In genomic region chrX:47234583-47234982, GRCh38 we compare ENCODE assay signal across 8 cellular contexts. TPM values are rescaled to one million over a fixed set of nuclear protein-coding genes. Genes with fewer than 3 reads are reported as not detected.
DNase-seq lines count a peak whose midpoint lies in the region; ATAC-seq and TF ChIP-seq lines count a peak whose summit lies in the region.

No MANE protein-coding gene starts in this region.

- H3K27me3 ChIP-seq in GM06990 (replicated peaks; ENCODE audit: control insufficient read depth, insufficient read depth, low read length) (no peaks in the 10 kb centered on the region), RWPE2 (ENCODE audit: insufficient read depth, poor library complexity, severe bottlenecking) (no peaks in the 10 kb centered on the region), esophagus muscularis mucosa (no peaks in the 10 kb centered on the region)

- H3K4me1 ChIP-seq in RWPE2 (ENCODE audit: insufficient read depth, poor library complexity, severe bottlenecking) (peaks cover 3% of the 10 kb centered on the region), esophagus muscularis mucosa (peaks cover 0 to 30% (median 16%) of the 10 kb centered on the region in 4 donors)

- H3K27ac ChIP-seq in RWPE2 (ENCODE audit: poor library complexity, severe bottlenecking) (no peak overlapping the region), esophagus muscularis mucosa (replicated peaks in 1 of 4) (peak overlapping the region; percentile 89 to 96 (median 92))

- 52% methylated on average over 3 of the region's 3 CpGs for WGBS in esophagus muscularis mucosa

- H3K9me3 ChIP-seq in RWPE2 (ENCODE audit: severe bottlenecking) (no peaks in the 10 kb centered on the region), esophagus muscularis mucosa (no peaks in the 10 kb centered on the region)

- POLR2A ChIA-PET in GM10248 (lab: Yijun Ruan, JAX), result no interaction called here

- H3K4me3 ChIP-seq in GM06990 (replicated peaks; ENCODE audit: low read depth, low read length), result peak overlapping the region; percentile 71
- H3K4me3 ChIP-seq in RWPE2 (ENCODE audit: severe bottlenecking), result peak overlapping the region; percentile 87
- peak overlapping the region; percentile 61 to 66 (median 63) for H3K4me3 ChIP-seq in esophagus muscularis mucosa
- peak overlapping the region; percentile 72 for H3K4me3 ChIP-seq in retinal pigment epithelial cell (ENCODE audit: low read length)

- DNase-seq in GM06990 (ENCODE audit: extremely low read depth, insufficient read length) (no peak), RWPE2 (ENCODE audit: low spot score) (no peak), esophagus muscularis mucosa (ENCODE audit: extremely low spot score) (no peak), retinal pigment epithelial cell (ENCODE audit: low read depth) (no peak), NCI-H82 (lab: John Stamatoyannopoulos, UW) (no peak), GM10248 (ENCODE audit: extremely low spot score) (no peak), posterior cingulate gyrus (no peak)
- no peak for DNase-seq in stimulated activated CD4-positive, alpha-beta T cell treated with anti-CD3 and anti-CD28 coated beads, Interleukin-1b, Interleukin-23, amount 100 ng/mL, for 48 hours

- TF ChIP-seq EP300 in esophagus muscularis mucosa (IDR thresholded peaks at IDR 0.05), result no peak

- H3K36me3 ChIP-seq in GM06990 (ENCODE audit: control insufficient read depth, insufficient read depth, low read length) (no peaks in the 10 kb centered on the region; the same call in none of the 2 replicates), RWPE2 (ENCODE audit: low read depth) (peaks cover 5% of the 10 kb centered on the region; the same call in 1 of the 2 replicates), esophagus muscularis mucosa (peaks cover 0 to 4% (median 3%) of the 10 kb centered on the region in 4 donors)

- CTCF ChIA-PET in GM10248 (lab: Yijun Ruan, JAX), result no interaction called here

- TF ChIP-seq CTCF in GM06990 (IDR thresholded peaks at IDR 0.05; ENCODE audit: insufficient read depth, low read length, poor library complexity, severe bottlenecking), result no peak
- TF ChIP-seq CTCF in RWPE2 (IDR thresholded peaks at IDR 0.05; ENCODE audit: poor library complexity, severe bottlenecking), result no peak
- TF ChIP-seq CTCF in esophagus muscularis mucosa (IDR thresholded peaks at IDR 0.05), result no peak
- TF ChIP-seq CTCF in retinal pigment epithelial cell (conservative IDR thresholded peaks at IDR 0.05; ENCODE audit: low read depth, low read length), result no peak
- no peak for TF ChIP-seq CTCF in GM10248 (IDR thresholded peaks at IDR 0.05; ENCODE audit: control extremely low read depth, extremely low read depth, low read depth, missing control alignments)

- TF ChIP-seq POLR2A in esophagus muscularis mucosa (IDR thresholded peaks at IDR 0.05; ENCODE audit: low read depth), result no peak

- no peak for ATAC-seq in RWPE2 (ENCODE audit: low read depth)

- intact Hi-C loops in esophagus muscularis mucosa (cut with DNase I) (no loop called here), posterior cingulate gyrus (cut with DNase I) (loop anchor here (10.0 kb wide), 1 partner anchor 130 kb away; no protein-coding TSS in a partner anchor)

RNA-seq across cellular contexts. Expression of gene USP11, which starts 1.8 kb away (rescaled TPM):
- 10 to 100 TPM; 23.3 to 44.1 (median 38.2) TPM for total RNA-seq in esophagus muscularis mucosa

RNA-seq across cellular contexts. Expression of gene CDK16, which starts 16.1 kb away (rescaled TPM):
- total RNA-seq in esophagus muscularis mucosa, result 10 to 100 TPM; 51.9 to 87.1 (median 65.4) TPM

RNA-seq across cellular contexts. Expression of gene UBA1, which starts 41.0 kb away (rescaled TPM):
- 100 to 1,000 TPM; 125 to 218 (median 147) TPM for total RNA-seq in esophagus muscularis mucosa
